1 cellular context compared by ENCODE assay signal in genomic region chr3:107701299-107701698, GRCh38.
TF ChIP-seq lines count a peak whose summit lies in the region.

No MANE protein-coding gene starts in this region.

TF ChIP-seq in K562, 482 proteins besides CTCF, POLR2A, EP300 and RAD21 (continued from another document):
- TF ChIP-seq FOXO4 (CRISPR knock-in tag; IDR thresholded peaks at IDR 0.05) (no peak), NFATC3 (IDR thresholded peaks at IDR 0.05) (no peak), FOXP4 (CRISPR knock-in tag; IDR thresholded peaks at IDR 0.05; ENCODE audit: borderline replicate concordance) (no peak), MAFG (tag; conservative IDR thresholded peaks at IDR 0.05) (0 out of 2 replicates have a peak, but pooled peaks have one; percentile 29), ZNF431 (CRISPR knock-in tag; IDR thresholded peaks at IDR 0.05) (no peak), C11orf30 (IDR thresholded peaks at IDR 0.05; ENCODE audit: low read depth) (peak; percentile 35; the same call in 1 of the 2 replicates), POLR2H (tag; IDR thresholded peaks at IDR 0.05; ENCODE audit: low read depth) (no peak), ARID1B (IDR thresholded peaks at IDR 0.05) (no peak), SAFB (IDR thresholded peaks at IDR 0.05; ENCODE audit: borderline replicate concordance, low read depth, low read length) (no peak), MECOM (CRISPR knock-in tag; IDR thresholded peaks at IDR 0.05) (no peak)
TF ChIP-seq in K562: peak in this region for 3.
